In the genomic region with DNA sequence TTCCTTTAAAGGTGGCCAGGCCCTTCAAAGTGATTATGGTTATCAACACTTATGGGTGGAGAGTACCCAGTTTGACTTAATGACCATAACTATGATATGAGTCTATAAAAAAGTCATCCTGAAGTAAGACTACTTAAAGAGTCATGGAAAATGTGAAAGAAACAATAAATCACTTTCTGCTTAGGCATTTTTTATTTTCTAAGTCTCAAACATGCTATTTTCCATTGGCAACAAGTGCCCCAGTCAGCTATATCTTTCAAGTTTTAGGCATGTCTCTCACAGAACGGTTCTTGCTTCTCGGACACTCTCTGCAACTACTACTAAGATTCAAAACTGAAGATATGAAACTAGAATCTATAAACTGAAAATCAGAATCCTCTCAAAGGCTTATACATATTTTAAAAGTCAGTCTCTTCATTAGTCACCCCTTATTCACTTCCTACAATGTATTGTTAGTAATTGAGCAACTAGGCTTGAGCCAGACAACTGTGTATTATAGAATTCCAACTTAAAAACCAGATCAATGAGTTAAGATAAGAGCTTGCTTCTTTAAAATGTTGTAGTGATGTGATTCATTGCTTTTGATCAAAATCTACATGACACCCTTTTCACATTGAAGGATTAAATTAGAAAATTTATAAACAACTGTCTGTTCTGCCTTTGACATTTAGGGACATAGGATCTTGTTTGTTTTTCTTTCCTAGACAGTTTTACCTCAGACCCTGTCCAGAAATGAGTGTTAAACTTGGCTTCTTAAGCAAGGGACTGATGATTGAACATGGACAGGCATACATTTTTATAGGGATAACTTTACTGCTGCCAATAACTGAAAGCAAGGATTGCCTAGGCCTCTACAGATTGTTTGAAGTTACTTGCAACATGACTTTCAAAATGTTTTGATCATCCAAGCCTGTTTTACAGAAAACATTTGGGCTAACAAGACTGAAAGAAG, we compare ENCODE assay signal across 9 cellular contexts. TPM values are rescaled to one million over a fixed set of nuclear protein-coding genes. Genes with fewer than 3 reads are reported as not detected.
DNase-seq lines count a peak whose midpoint lies in the region; ATAC-seq and TF ChIP-seq lines count a peak whose summit lies in the region.
"Had no signal": no experiment of that assay in that cellular context is flagged by ENCODE, and none has a peak within 500 bp of the region (broad histone marks: within the 10 kb centered on the region; RNA-seq: fewer than 3 reads in every experiment).

No MANE protein-coding gene starts in this region.

- no peaks in the 10 kb centered on the region for H4K20me1 ChIP-seq in HCT116 (ENCODE audit: insufficient read depth)

- H3K9me3 Mint-ChIP-seq in Calu3 (ENCODE audit: low read depth, unreplicated experiment) (no peaks in the 10 kb centered on the region), naive B cell (no peaks in the 10 kb centered on the region)
- no peaks in the 10 kb centered on the region for H3K9me3 Mint-ChIP-seq in activated naive CD8-positive, alpha-beta T cell treated with anti-CD3 and anti-CD28 coated beads for 36 hours
- H3K9me3 Mint-ChIP-seq in stimulated activated naive B cell treated with anti-CD40 and anti-IgM and Interleukin-4, amounts not matched to agents 10 μg/mL and 1 μg/mL and 100 μg/mL, for 72 hours, result no peaks in the 10 kb centered on the region

- H3K4me3 Mint-ChIP-seq in Calu3 (ENCODE audit: low read depth, unreplicated experiment), result no peak overlapping the region
- H3K4me3 Mint-ChIP-seq in activated naive CD8-positive, alpha-beta T cell treated with anti-CD3 and anti-CD28 coated beads for 36 hours, result no peak overlapping the region
- peak overlapping the region in 3 of 8 donors; percentile 2 to 96 (median 40) for H3K4me3 Mint-ChIP-seq in naive B cell
- no peak overlapping the region for H3K4me3 Mint-ChIP-seq in stimulated activated naive B cell treated with anti-CD40 and anti-IgM and Interleukin-4, amounts not matched to agents 10 μg/mL and 1 μg/mL and 100 μg/mL, for 72 hours

- H3K27ac ChIP-seq in HCT116 (ENCODE audit: low read depth, low read length), result no peak overlapping the region
- H3K27ac ChIP-seq: SK-N-MC had no signal

- H3K27me3 Mint-ChIP-seq in Calu3 (ENCODE audit: unreplicated experiment), result no peaks in the 10 kb centered on the region
- H3K27me3 Mint-ChIP-seq in activated naive CD8-positive, alpha-beta T cell treated with anti-CD3 and anti-CD28 coated beads for 36 hours, result no peaks in the 10 kb centered on the region
- no peaks in the 10 kb centered on the region for H3K27me3 Mint-ChIP-seq in naive B cell
- no peaks in the 10 kb centered on the region for H3K27me3 Mint-ChIP-seq in stimulated activated naive B cell treated with anti-CD40 and anti-IgM and Interleukin-4, amounts not matched to agents 10 μg/mL and 1 μg/mL and 100 μg/mL, for 72 hours

- H3K36me3 Mint-ChIP-seq in Calu3 (ENCODE audit: insufficient read depth, unreplicated experiment) (peaks cover 24% of the 10 kb centered on the region), naive B cell (peaks cover 10 to 11% of the 10 kb centered on the region in 2 donors)
- peaks cover 14% of the 10 kb centered on the region for H3K36me3 Mint-ChIP-seq in activated naive CD8-positive, alpha-beta T cell treated with anti-CD3 and anti-CD28 coated beads for 36 hours
- H3K36me3 Mint-ChIP-seq in stimulated activated naive B cell treated with anti-CD40 and anti-IgM and Interleukin-4, amounts not matched to agents 10 μg/mL and 1 μg/mL and 100 μg/mL, for 72 hours, result peaks cover 21 to 33% of the 10 kb centered on the region in 2 donors

- H3K27ac Mint-ChIP-seq in Calu3 (ENCODE audit: unreplicated experiment), result peak overlapping the region; percentile 86
- peak overlapping the region; percentile 34 for H3K27ac Mint-ChIP-seq in activated naive CD8-positive, alpha-beta T cell treated with anti-CD3 and anti-CD28 coated beads for 36 hours
- H3K27ac Mint-ChIP-seq in naive B cell, result peak overlapping the region; percentile 75 to 97 (median 86)
- no peak overlapping the region for H3K27ac Mint-ChIP-seq in stimulated activated naive B cell treated with anti-CD40 and anti-IgM and Interleukin-4, amounts not matched to agents 10 μg/mL and 1 μg/mL and 100 μg/mL, for 72 hours

- H3K4me1 ChIP-seq in HCT116 (ENCODE audit: control insufficient read depth in 1 of 2, insufficient read depth in 2 of 2, low read length in 2 of 2), result peaks cover 5 to 43% of the 10 kb centered on the region in 2 experiments

- no peak overlapping the region for H3K4me3 ChIP-seq in HCT116 (replicated peaks in 1 of 2; ENCODE audit: low read depth in 1 of 2, low read length in 2 of 2)

- DNase-seq in Calu3, result no peak
- DNase-seq in HCT116 (ENCODE audit: low read depth, low spot score), result peak; percentile 19
- DNase-seq in activated naive CD8-positive, alpha-beta T cell treated with anti-CD3 and anti-CD28 coated beads for 36 hours, result no peak
- no peak for DNase-seq in naive B cell
- DNase-seq in posterior vena cava (ENCODE audit: low spot score), result no peak
- DNase-seq in stimulated activated naive B cell treated with anti-CD40 and anti-IgM and Interleukin-4, amounts not matched to agents 10 μg/mL and 1 μg/mL and 100 μg/mL, for 72 hours, result no peak

- no peak overlapping the region for H3K9ac ChIP-seq in HCT116 (ENCODE audit: low read length)

- intact Hi-C loops in Calu3 (cut with micrococcal nuclease; ENCODE audit: unreplicated experiment) (loop anchor here (5.0 kb wide), 1 partner anchor 112 kb away; no protein-coding TSS in a partner anchor), HCT116 (cut with micrococcal nuclease) (no loop called here), posterior vena cava (cut with DNase I) (loop anchor here in 1 of 2 donors (10.0 kb wide), 1 partner anchor 115 kb away; no protein-coding TSS in a partner anchor)

- ATAC-seq in HCT116 (no peak), naive B cell (ENCODE audit: low read depth in 2 of 2) (no peak), GM21737 (IDR thresholded peaks at IDR 0.05; ENCODE audit: unreplicated experiment) (no peak), GM19328 (IDR thresholded peaks at IDR 0.05; ENCODE audit: unreplicated experiment) (no peak)
- ATAC-seq in stimulated activated naive B cell treated with anti-CD40 and anti-IgM and Interleukin-4, amounts not matched to agents 10 μg/mL and 1 μg/mL and 100 μg/mL, for 72 hours (replicated peaks), result no peak

- H3K36me3 ChIP-seq in HCT116 (ENCODE audit: control insufficient read depth in 1 of 2, insufficient read depth in 2 of 2, low read length in 2 of 2), result no peaks in the 10 kb centered on the region

- peaks cover 10% of the 10 kb centered on the region for H3K4me1 Mint-ChIP-seq in Calu3 (ENCODE audit: low read depth, unreplicated experiment)
- peaks cover 47% of the 10 kb centered on the region for H3K4me1 Mint-ChIP-seq in activated naive CD8-positive, alpha-beta T cell treated with anti-CD3 and anti-CD28 coated beads for 36 hours
- H3K4me1 Mint-ChIP-seq in naive B cell, result peaks cover 32 to 54% (median 50%) of the 10 kb centered on the region in 3 donors
- peaks cover 26 to 49% of the 10 kb centered on the region in 2 donors for H3K4me1 Mint-ChIP-seq in stimulated activated naive B cell treated with anti-CD40 and anti-IgM and Interleukin-4, amounts not matched to agents 10 μg/mL and 1 μg/mL and 100 μg/mL, for 72 hours

- CTCF ChIA-PET in Calu3 (lab: Charles Lee) (no interaction called here), HCT116 (lab: Charles Lee) (no interaction called here)

- H3K4me2 ChIP-seq in HCT116 (ENCODE audit: low read length), result peak overlapping the region; percentile 86

- H2AFZ ChIP-seq in HCT116 (ENCODE audit: low read depth, low read length, poor library complexity, severe bottlenecking), result no peak overlapping the region

- no peak for TF ChIP-seq CTCF in Calu3 (IDR thresholded peaks at IDR 0.05; ENCODE audit: unreplicated experiment)
- TF ChIP-seq CTCF in HCT116 (IDR thresholded peaks at IDR 0.05 in 2 of 3, conservative IDR thresholded peaks at IDR 0.05 in 1 of 3; ENCODE audit: borderline replicate concordance in 1 of 3, insufficient read depth in 1 of 3, low read depth in 2 of 3, low read length in 2 of 3), result no peak

- no peak for TF ChIP-seq POLR2A in HCT116 (IDR thresholded peaks at IDR 0.05; ENCODE audit: borderline replicate concordance, extremely low read depth, insufficient read depth, insufficient read length)

- TF ChIP-seq RAD21 in HCT116 (IDR thresholded peaks at IDR 0.05; ENCODE audit: low read depth), result no peak

- H3K9me3 ChIP-seq in HCT116 (ENCODE audit: control insufficient read depth in 1 of 2, insufficient read depth in 1 of 2, low read depth in 1 of 2, low read length in 2 of 2), result no peaks in the 10 kb centered on the region

- no peaks in the 10 kb centered on the region for H3K9me2 ChIP-seq in HCT116 (ENCODE audit: insufficient read depth)

- no peaks in the 10 kb centered on the region for H3K79me2 ChIP-seq in HCT116 (ENCODE audit: insufficient read depth, low read length)

- RAD21 ChIA-PET in HCT116 (lab: Charles Lee; ENCODE audit: low non-redundant PET in 1 of 2, low total read pairs in 2 of 2, uncharacterized antibody in 2 of 2, unreplicated experiment in 2 of 2), result no interaction called here

- POLR2A ChIA-PET in HCT116 (lab: Charles Lee), result no interaction called here

- BruUV-seq in Calu3 (replicated peaks; lab: Mats Ljungman, UMichigan) (TSS peak; percentile 9), HCT116 (replicated peaks; lab: Mats Ljungman, UMichigan) (no TSS peak)

- H3K27me3 ChIP-seq in HCT116 (ENCODE audit: insufficient read depth, low read length), result no peaks in the 10 kb centered on the region

TF ChIP-seq in HCT116, 20 proteins besides CTCF, POLR2A, EP300 and RAD21 (continues in another document):
- TF ChIP-seq JUND (IDR thresholded peaks at IDR 0.05), result peak; percentile 33; the same call in 1 of the 2 replicates
- TF ChIP-seq POLR2AphosphoS5 (IDR thresholded peaks at IDR 0.05; ENCODE audit: low read depth, low read length), result no peak
- no peak for TF ChIP-seq TCF7L2 (IDR thresholded peaks at IDR 0.05; ENCODE audit: borderline replicate concordance, extremely low read depth, insufficient read depth, insufficient read length)

RNA-seq across cellular contexts. Expression of a gene that starts 2.9 kb away (rescaled TPM):
- total RNA-seq in Calu3 (2022) (21.6 and 23.6 TPM in 2 replicates), HCT116 (2021; ENCODE audit: unreplicated experiment) (6.3 TPM), posterior vena cava (100 to 1,000 TPM; 111 to 164 TPM)
- 4.4 and 7.9 TPM in 2 replicates for polyA plus RNA-seq in HCT116 (2012)
- total RNA-seq in activated naive CD8-positive, alpha-beta T cell treated with anti-CD3 and anti-CD28 coated beads for 36 hours, result 1 to 10 TPM; 1.5 to 2.0 TPM
- polyA plus RNA-seq in naive B cell (ENCODE audit: low read depth in 6 of 6), result 10 to 100 TPM; 30.6 to 66.9 (median 51.0) TPM
